Comparison of ENCODE assay signal across 9 cellular contexts in genomic region chr22:35310556-35311550, GRCh38. TPM values are rescaled to one million over a fixed set of nuclear protein-coding genes. Genes with fewer than 3 reads are reported as not detected.
DNase-seq lines count a peak whose midpoint lies in the region; ATAC-seq and TF ChIP-seq lines count a peak whose summit lies in the region.
"Had no signal": no experiment of that assay in that cellular context is flagged by ENCODE, and none has a peak within 500 bp of the region (broad histone marks: within the 10 kb centered on the region; RNA-seq: fewer than 3 reads in every experiment).

No MANE protein-coding gene starts in this region.

- no peaks in the 10 kb centered on the region for H3K27me3 Mint-ChIP-seq in activated T-cell treated with anti-CD3 and anti-CD28 coated beads, Interleukin-2, amount 50 U/mL, for 4 hours (ENCODE audit: low read depth)

- no peak for ATAC-seq in activated T-cell treated with anti-CD3 and anti-CD28 coated beads, Interleukin-2, amount 50 U/mL, for 4 hours
- no peak for ATAC-seq in HG02938 (IDR thresholded peaks at IDR 0.05; ENCODE audit: unreplicated experiment)

- peaks cover 86% of the 10 kb centered on the region for H3K4me1 Mint-ChIP-seq in activated T-cell treated with anti-CD3 and anti-CD28 coated beads, Interleukin-2, amount 50 U/mL, for 4 hours (ENCODE audit: low read depth)

- H3K9ac ChIP-seq in liver (ENCODE audit: low read depth in 1 of 2, low read length in 2 of 2): no peak overlapping the region

- peaks cover 7% of the 10 kb centered on the region for H3K36me3 Mint-ChIP-seq in activated T-cell treated with anti-CD3 and anti-CD28 coated beads, Interleukin-2, amount 50 U/mL, for 4 hours (ENCODE audit: insufficient read depth)

- no peak for TF ChIP-seq RAD21 in liver (IDR thresholded peaks at IDR 0.05)

- H3K27me3 ChIP-seq in liver (ENCODE audit: control insufficient read depth in 4 of 4, insufficient read depth in 4 of 4, low read length in 3 of 4): no peaks in the 10 kb centered on the region
- H3K27me3 ChIP-seq: tibial artery had no signal

- no peak overlapping the region for H3K4me3 ChIP-seq in liver (ENCODE audit: low read depth in 1 of 3, low read length in 3 of 3)
- H3K4me3 ChIP-seq: tibial artery had no signal

- peak; percentile 16 for DNase-seq in stimulated activated naive CD4-positive, alpha-beta T cell treated with Interleukin-2 at 50 U/mL for 16 hours (lab: John Stamatoyannopoulos, UW)
- no peak for DNase-seq in stimulated activated naive CD4-positive, alpha-beta T cell (lab: John Stamatoyannopoulos, UW)
- DNase-seq in activated T-cell treated with anti-CD3 and anti-CD28 coated beads, Interleukin-2, amount 50 U/mL, for 4 hours: no peak
- DNase-seq in AG08396 (ENCODE audit: low spot score): no peak
- DNase-seq in stimulated activated CD4-positive, alpha-beta T cell treated with anti-CD3 and anti-CD28 coated beads, Interleukin-2, amount 100 ng/mL, for 48 hours: no peak
- DNase-seq in SIG-M5 (lab: John Stamatoyannopoulos, UW): no peak

- TF ChIP-seq CTCF in liver (IDR thresholded peaks at IDR 0.05; ENCODE audit: low read depth, low read length, missing input control): peak; percentile 7

- no peaks in the 10 kb centered on the region for H3K36me3 ChIP-seq in liver (ENCODE audit: control insufficient read depth in 4 of 4, insufficient read depth in 3 of 4, low read depth in 1 of 4, low read length in 3 of 4)
- H3K36me3 ChIP-seq: tibial artery had no signal

- no peaks in the 10 kb centered on the region for H3K9me3 Mint-ChIP-seq in activated T-cell treated with anti-CD3 and anti-CD28 coated beads, Interleukin-2, amount 50 U/mL, for 4 hours

- no peaks in the 10 kb centered on the region for H3K9me3 ChIP-seq in liver (ENCODE audit: control insufficient read depth in 4 of 4, low read length in 3 of 4)
- H3K9me3 ChIP-seq: tibial artery had no signal

- peaks cover 15 to 62% (median 42%) of the 10 kb centered on the region in 4 donors for H3K4me1 ChIP-seq in liver (ENCODE audit: control insufficient read depth in 4 of 4, insufficient read depth in 4 of 4, low read length in 3 of 4)

- peak overlapping the region; percentile 16 to 85 for H3K27ac ChIP-seq in liver (ENCODE audit: low read depth in 1 of 2, low read length in 2 of 2)
- H3K27ac ChIP-seq: tibial artery had no signal

- 45% methylated on average over 18 of the region's 18 CpGs for WGBS in liver

- peak overlapping the region; percentile 48 for H3K4me3 Mint-ChIP-seq in activated T-cell treated with anti-CD3 and anti-CD28 coated beads, Interleukin-2, amount 50 U/mL, for 4 hours

TF ChIP-seq in liver, 16 proteins besides CTCF, POLR2A, EP300 and RAD21:
- TF ChIP-seq EGR1 (IDR thresholded peaks at IDR 0.05; ENCODE audit: low read depth in 2 of 2): no peak
- TF ChIP-seq REST (IDR thresholded peaks at IDR 0.05): no peak
- no peak for TF ChIP-seq NR2F2 (IDR thresholded peaks at IDR 0.05)
- peak in 1 of 2 donors; percentile 24 for TF ChIP-seq JUND (IDR thresholded peaks at IDR 0.05)
- TF ChIP-seq FOXA1 (IDR thresholded peaks at IDR 0.05): no peak
- no peak for TF ChIP-seq ZBTB33 (IDR thresholded peaks at IDR 0.05)
- TF ChIP-seq SP1 (IDR thresholded peaks at IDR 0.05): no peak
- TF ChIP-seq MAX (IDR thresholded peaks at IDR 0.05): no peak
- no peak for TF ChIP-seq GABPA (IDR thresholded peaks at IDR 0.05 in 1 of 2, conservative IDR thresholded peaks at IDR 0.05 in 1 of 2)
- TF ChIP-seq HNF4A (conservative IDR thresholded peaks at IDR 0.05): peak; percentile 33 to 53
- TF ChIP-seq RXRA (IDR thresholded peaks at IDR 0.05): peak; percentile 14 to 42
- TF ChIP-seq HNF4G (IDR thresholded peaks at IDR 0.05): no peak
- TF ChIP-seq TAF1 (conservative IDR thresholded peaks at IDR 0.05): no peak
- no peak for TF ChIP-seq FOXA2 (IDR thresholded peaks at IDR 0.05)
- TF ChIP-seq YY1 (IDR thresholded peaks at IDR 0.05): no peak
- TF ChIP-seq ATF3 (IDR thresholded peaks at IDR 0.05): no peak

RNA-seq across cellular contexts. Expression of gene TOM1, which starts 11.2 kb away (rescaled TPM):
- 10 to 100 TPM; 20.5 to 24.7 (median 23.0) TPM for total RNA-seq in activated T-cell treated with anti-CD3 and anti-CD28 coated beads, Interleukin-2, amount 50 U/mL, for 4 hours
- total RNA-seq in liver: 10 to 100 TPM; 17.9 to 53.0 TPM
- 10 to 100 TPM; 49.7 to 51.3 TPM for polyA plus RNA-seq in liver

RNA-seq across cellular contexts. Expression of gene HMGXB4, which starts 53.6 kb away (rescaled TPM):
- 10 to 100 TPM; 29.7 to 31.4 (median 30.6) TPM for total RNA-seq in activated T-cell treated with anti-CD3 and anti-CD28 coated beads, Interleukin-2, amount 50 U/mL, for 4 hours
- total RNA-seq in liver: 1 to 10 TPM; 8.0 to 9.9 TPM
- 1 to 10 TPM; 4.0 to 6.9 TPM for polyA plus RNA-seq in liver
